ENCODE assay signal across 1 cellular context in the genomic region with DNA sequence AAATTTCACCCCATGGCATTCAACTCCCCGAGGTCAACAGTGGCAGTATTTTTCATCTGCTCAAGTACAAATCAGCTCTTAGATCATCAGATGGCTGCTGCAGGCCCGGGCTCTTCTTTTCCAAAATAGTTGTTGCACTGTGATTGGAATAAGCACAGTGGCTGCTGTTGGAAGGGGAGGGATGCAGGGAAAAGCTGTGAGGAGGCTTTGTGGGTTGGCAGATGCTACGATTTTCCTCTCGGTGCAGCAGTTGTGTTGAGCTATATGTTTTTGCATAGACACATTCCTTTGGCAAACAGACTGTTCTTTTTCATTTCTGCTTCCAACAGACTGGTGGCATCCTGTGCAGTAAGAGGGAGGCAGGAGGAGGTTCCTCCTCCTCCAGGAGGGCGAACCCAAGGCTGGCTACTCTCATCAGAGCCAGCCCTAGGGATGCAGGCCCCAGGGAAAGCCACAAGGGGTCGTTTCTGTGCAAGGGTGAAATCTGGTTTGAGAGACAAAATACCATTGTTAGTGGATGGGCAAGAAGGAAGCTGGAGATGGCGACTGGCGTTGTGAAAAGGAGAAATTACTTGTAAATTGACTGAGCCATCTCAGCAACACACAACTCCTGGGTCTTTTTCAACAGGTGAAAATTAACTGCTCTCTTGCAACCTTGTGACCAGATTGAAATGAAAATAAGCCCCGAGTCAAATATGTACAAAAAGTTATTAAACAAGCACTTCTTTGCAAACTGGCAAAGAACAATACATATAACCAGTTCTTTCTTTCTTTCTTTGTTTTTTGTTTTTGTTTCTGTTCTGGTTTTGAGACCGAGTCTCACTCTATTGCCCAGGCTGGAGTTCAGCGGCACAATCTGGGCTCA.
TF ChIP-seq lines count a peak whose summit lies in the region.

No MANE protein-coding gene starts in this region.

TF ChIP-seq in WTC11, 78 proteins besides CTCF, POLR2A, EP300 and RAD21 (continued from another document):
- TF ChIP-seq, protein P1, sequence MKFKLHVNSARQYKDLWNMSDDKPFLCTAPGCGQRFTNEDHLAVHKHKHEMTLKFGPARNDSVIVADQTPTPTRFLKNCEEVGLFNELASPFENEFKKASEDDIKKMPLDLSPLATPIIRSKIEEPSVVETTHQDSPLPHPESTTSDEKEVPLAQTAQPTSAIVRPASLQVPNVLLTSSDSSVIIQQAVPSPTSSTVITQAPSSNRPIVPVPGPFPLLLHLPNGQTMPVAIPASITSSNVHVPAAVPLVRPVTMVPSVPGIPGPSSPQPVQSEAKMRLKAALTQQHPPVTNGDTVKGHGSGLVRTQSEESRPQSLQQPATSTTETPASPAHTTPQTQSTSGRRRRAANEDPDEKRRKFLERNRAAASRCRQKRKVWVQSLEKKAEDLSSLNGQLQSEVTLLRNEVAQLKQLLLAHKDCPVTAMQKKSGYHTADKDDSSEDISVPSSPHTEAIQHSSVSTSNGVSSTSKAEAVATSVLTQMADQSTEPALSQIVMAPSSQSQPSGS (CRISPR knock-in tag; IDR thresholded peaks at IDR 0.05; ENCODE audit: borderline replicate concordance, low read depth): no peak
- TF ChIP-seq TCF7 (CRISPR knock-in tag; IDR thresholded peaks at IDR 0.05; ENCODE audit: low read depth) (no peak), GRHL2 (CRISPR knock-in tag; IDR thresholded peaks at IDR 0.05; ENCODE audit: insufficient replicate concordance, severe bottlenecking) (no peak)
- TF ChIP-seq, protein P2, sequence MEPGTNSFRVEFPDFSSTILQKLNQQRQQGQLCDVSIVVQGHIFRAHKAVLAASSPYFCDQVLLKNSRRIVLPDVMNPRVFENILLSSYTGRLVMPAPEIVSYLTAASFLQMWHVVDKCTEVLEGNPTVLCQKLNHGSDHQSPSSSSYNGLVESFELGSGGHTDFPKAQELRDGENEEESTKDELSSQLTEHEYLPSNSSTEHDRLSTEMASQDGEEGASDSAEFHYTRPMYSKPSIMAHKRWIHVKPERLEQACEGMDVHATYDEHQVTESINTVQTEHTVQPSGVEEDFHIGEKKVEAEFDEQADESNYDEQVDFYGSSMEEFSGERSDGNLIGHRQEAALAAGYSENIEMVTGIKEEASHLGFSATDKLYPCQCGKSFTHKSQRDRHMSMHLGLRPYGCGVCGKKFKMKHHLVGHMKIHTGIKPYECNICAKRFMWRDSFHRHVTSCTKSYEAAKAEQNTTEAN (CRISPR knock-in tag; IDR thresholded peaks at IDR 0.05): no peak
